Comparison of ENCODE assay signal across 8 cellular contexts in the genomic region with DNA sequence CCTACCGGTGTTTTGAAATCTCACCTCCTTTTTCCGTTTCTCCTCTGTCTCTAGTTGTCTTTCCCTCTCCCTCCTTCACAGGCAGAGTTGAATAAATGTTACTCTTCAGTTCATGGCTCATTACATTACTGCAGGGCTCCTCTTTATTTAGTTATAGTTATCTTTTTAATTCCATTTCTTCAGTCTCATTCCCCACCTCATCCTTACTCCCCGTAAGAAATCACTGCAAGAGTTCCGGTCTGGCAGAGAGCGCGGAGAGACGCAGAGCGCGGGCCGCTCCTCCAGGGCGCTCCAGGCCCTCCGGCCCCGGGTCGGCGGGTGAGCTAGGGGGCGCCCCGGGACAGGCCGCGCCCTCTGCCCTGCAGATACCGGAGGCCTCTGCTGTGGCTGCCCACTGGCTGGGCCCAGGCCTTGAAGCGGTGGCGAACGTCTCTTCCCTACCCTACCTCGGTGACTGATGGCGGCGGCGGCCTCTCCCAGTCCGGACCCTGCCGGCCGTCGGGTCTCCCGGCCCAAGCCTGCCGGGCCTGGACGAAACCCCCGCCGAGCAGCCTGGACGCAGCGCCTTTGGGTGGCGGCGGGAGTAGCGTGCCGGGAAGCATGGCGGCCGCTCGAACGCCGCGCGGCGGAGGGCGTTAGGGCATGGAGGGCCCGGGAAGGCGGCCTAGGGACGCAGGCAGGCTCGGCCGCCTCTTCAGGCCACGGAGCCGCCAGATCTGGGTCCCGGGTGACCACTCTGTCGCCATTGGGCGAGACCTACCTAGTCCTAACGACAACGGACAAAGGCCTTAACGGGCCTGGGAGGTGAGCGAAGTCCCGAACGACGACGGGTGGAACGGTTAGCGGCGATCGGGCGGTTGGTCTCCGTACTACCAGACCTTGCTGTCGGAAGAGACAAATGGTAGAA. TPM values are rescaled to one million over a fixed set of nuclear protein-coding genes. Genes with fewer than 3 reads are reported as not detected.
DNase-seq lines count a peak whose midpoint lies in the region; ATAC-seq and TF ChIP-seq lines count a peak whose summit lies in the region.

No MANE protein-coding gene starts in this region.

- H3K27me3 ChIP-seq in RWPE2 (ENCODE audit: insufficient read depth, poor library complexity, severe bottlenecking) (no peaks in the 10 kb centered on the region), osteoblast (ENCODE audit: insufficient read depth, low read length) (no peaks in the 10 kb centered on the region), thoracic aorta (replicated peaks; ENCODE audit: insufficient read depth) (no peaks in the 10 kb centered on the region)

- peak overlapping the region; percentile 96 for H3K27ac Mint-ChIP-seq in activated naive CD4-positive, alpha-beta T cell treated with anti-CD3 and anti-CD28 coated beads, Interleukin-2, amount 10 ng/mL, durations not matched to agents 7 days and 5 days

- no peak overlapping the region for H3K27ac ChIP-seq in C4-2B
- peak overlapping the region; percentile 69 for H3K27ac ChIP-seq in RWPE2 (ENCODE audit: poor library complexity, severe bottlenecking)
- peak overlapping the region; percentile 62 for H3K27ac ChIP-seq in osteoblast (ENCODE audit: low read depth, low read length)
- H3K27ac ChIP-seq in thoracic aorta = peak overlapping the region; percentile 98

- H3K4me2 ChIP-seq in osteoblast (ENCODE audit: insufficient read depth, low read length) = peak overlapping the region; percentile 84

- ATAC-seq in GM19372 (IDR thresholded peaks at IDR 0.05; ENCODE audit: low read depth, unreplicated experiment) (peak; percentile 68), HG03520 (IDR thresholded peaks at IDR 0.05; ENCODE audit: unreplicated experiment) (peak; percentile 73), RWPE2 (ENCODE audit: low read depth) (peak; percentile 80), thoracic aorta (ENCODE audit: insufficient number of reproducible peaks, low FRiP score, low read depth) (peak; percentile 79)

- peaks cover 1% of the 10 kb centered on the region for H3K36me3 Mint-ChIP-seq in activated naive CD4-positive, alpha-beta T cell treated with anti-CD3 and anti-CD28 coated beads, Interleukin-2, amount 10 ng/mL, durations not matched to agents 7 days and 5 days

- H2AFZ ChIP-seq in osteoblast (ENCODE audit: low read length) = peak overlapping the region; percentile 98

- H3K9me3 ChIP-seq in RWPE2 (ENCODE audit: severe bottlenecking) = no peaks in the 10 kb centered on the region
- no peaks in the 10 kb centered on the region for H3K9me3 ChIP-seq in osteoblast (ENCODE audit: low read depth, low read length)
- H3K9me3 ChIP-seq in thoracic aorta = no peaks in the 10 kb centered on the region

- no peaks in the 10 kb centered on the region for H3K9me3 Mint-ChIP-seq in activated naive CD4-positive, alpha-beta T cell treated with anti-CD3 and anti-CD28 coated beads, Interleukin-2, amount 10 ng/mL, durations not matched to agents 7 days and 5 days

- peaks cover 10% of the 10 kb centered on the region for H3K27me3 Mint-ChIP-seq in activated naive CD4-positive, alpha-beta T cell treated with anti-CD3 and anti-CD28 coated beads, Interleukin-2, amount 10 ng/mL, durations not matched to agents 7 days and 5 days

- H3K36me3 ChIP-seq in RWPE2 (ENCODE audit: low read depth) (no peaks in the 10 kb centered on the region), osteoblast (ENCODE audit: insufficient read depth, low read length) (no peaks in the 10 kb centered on the region), thoracic aorta (no peaks in the 10 kb centered on the region)

- CTCF ChIA-PET in activated naive CD4-positive, alpha-beta T cell treated with anti-CD3 and anti-CD28 coated beads, Interleukin-2, amount 10 ng/mL, durations not matched to agents 7 days and 5 days (lab: Charles Lee) = interaction anchor here (0.9 kb wide), 1 partner anchor 179 kb away, joined by 4 read pairs; no protein-coding TSS in a partner anchor

- H3K4me1 ChIP-seq in RWPE2 (ENCODE audit: insufficient read depth, poor library complexity, severe bottlenecking) (peaks cover 20% of the 10 kb centered on the region), osteoblast (ENCODE audit: insufficient read depth, low read length) (peaks cover 5% of the 10 kb centered on the region), thoracic aorta (ENCODE audit: control insufficient read depth in 1 of 2, low read depth in 2 of 2) (peaks cover 0 to 6% of the 10 kb centered on the region in 2 donors)

- DNase-seq in RWPE2 (ENCODE audit: low spot score) (peak; percentile 67), glomerular visceral epithelial cell (ENCODE audit: extremely low spot score) (peak; percentile 88), osteoblast (ENCODE audit: insufficient read length, low spot score, missing footprints) (peak; percentile 91), thoracic aorta (ENCODE audit: low spot score) (peak; percentile 26)
- peak; percentile 69 for DNase-seq in activated naive CD4-positive, alpha-beta T cell treated with anti-CD3 and anti-CD28 coated beads, Interleukin-2, amount 10 ng/mL, durations not matched to agents 7 days and 5 days

- TF ChIP-seq CTCF in C4-2B (conservative IDR thresholded peaks at IDR 0.05) = peak; percentile 14
- TF ChIP-seq CTCF in RWPE2 (IDR thresholded peaks at IDR 0.05; ENCODE audit: poor library complexity, severe bottlenecking) = peak; percentile 65
- peak; percentile 16 for TF ChIP-seq CTCF in osteoblast (IDR thresholded peaks at IDR 0.05; ENCODE audit: extremely low read depth, low read depth, low read length)
- peak; percentile 26 for TF ChIP-seq CTCF in thoracic aorta (IDR thresholded peaks at IDR 0.05)

- peaks cover 3% of the 10 kb centered on the region for H3K79me2 ChIP-seq in osteoblast (ENCODE audit: insufficient read depth, low read length)

- H3K4me3 ChIP-seq in RWPE2 (ENCODE audit: severe bottlenecking) (peak overlapping the region; percentile 48), osteoblast (ENCODE audit: insufficient read depth, low read length) (peak overlapping the region; percentile 79), thoracic aorta (peak overlapping the region; percentile 84)

- H4K20me1 ChIP-seq in osteoblast (ENCODE audit: insufficient read depth, low read length) = no peaks in the 10 kb centered on the region

- H3K4me3 Mint-ChIP-seq in activated naive CD4-positive, alpha-beta T cell treated with anti-CD3 and anti-CD28 coated beads, Interleukin-2, amount 10 ng/mL, durations not matched to agents 7 days and 5 days = peak overlapping the region; percentile 78

- peaks cover 31% of the 10 kb centered on the region for H3K4me1 Mint-ChIP-seq in activated naive CD4-positive, alpha-beta T cell treated with anti-CD3 and anti-CD28 coated beads, Interleukin-2, amount 10 ng/mL, durations not matched to agents 7 days and 5 days

RNA-seq across cellular contexts. Expression of a gene that starts 16.4 kb away (rescaled TPM):
- total RNA-seq in osteoblast = 62.2 and 64.5 TPM in 2 replicates
- total RNA-seq in thoracic aorta = 10 to 100 TPM; 41.3 to 45.9 TPM

RNA-seq across cellular contexts. Expression of a gene that starts 21.6 kb away (rescaled TPM):
- under 0.01 TPM in 2 replicates for total RNA-seq in osteoblast
- total RNA-seq in thoracic aorta = not detected

Comparison
In these comparisons a context has a peak if more than half of its experiments do, and no peak if none do; other contexts are left out.
1. CTCF ChIP-seq: peak in every context shown above with its lines; median percentile 65 in RWPE2; 26 in thoracic aorta; 16 in osteoblast; 14 in C4-2B.
2. DNase-seq: peak in every context shown above with its lines; median percentile 91 in osteoblast; 88 in glomerular visceral epithelial cell; 69 in activated naive CD4-positive, alpha-beta T cell treated with anti-CD3 and anti-CD28 coated beads, Interleukin-2, amount 10 ng/mL, durations not matched to agents 7 days and 5 days; 67 in RWPE2; 26 in thoracic aorta.